In the genomic region with DNA sequence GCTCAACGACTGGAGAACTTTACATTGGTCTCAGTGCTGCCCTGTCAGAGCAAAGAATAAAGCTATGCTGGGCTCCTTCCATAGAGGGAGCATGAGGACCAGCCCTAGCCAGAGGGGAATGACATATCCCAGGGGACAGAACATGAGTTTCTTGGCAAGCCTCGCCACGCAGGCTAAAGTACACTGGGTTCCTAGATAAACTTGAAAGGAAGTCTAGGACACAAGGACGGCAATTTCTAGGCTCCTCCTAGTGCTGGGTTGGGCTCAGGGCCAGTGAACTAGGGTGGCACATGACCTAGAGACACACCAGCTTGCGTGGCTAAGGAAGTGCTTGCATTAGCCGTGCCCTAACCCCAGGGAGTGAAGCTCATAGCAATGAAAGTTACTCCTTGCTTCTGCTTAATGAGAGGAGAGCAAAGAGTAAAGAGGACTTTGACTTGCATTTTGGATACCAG, we compare ENCODE assay signal across 11 cellular contexts.
A peak's percentile ranks its signal among the peaks of the same experiment; 100 is the strongest.
DNase-seq lines count a peak whose midpoint lies in the region; ATAC-seq and TF ChIP-seq lines count a peak whose summit lies in the region.
"Had no signal": no experiment of that assay in that cellular context is flagged by ENCODE, and none has a peak within 500 bp of the region (broad histone marks: within the 10 kb centered on the region; RNA-seq: fewer than 3 reads in every experiment).

No MANE protein-coding gene starts in this region.

- CTCF ChIA-PET in RWPE1 (lab: Yijun Ruan, JAX) = interaction anchor here (0.7 to 0.9 kb wide), 2 partner anchors 42 to 143 kb away, joined by 4 to 5 read pairs; no protein-coding TSS in a partner anchor

- H3K36me3 ChIP-seq in fibroblast of lung (ENCODE audit: control insufficient read depth, insufficient read depth, low read length) (no peaks in the 10 kb centered on the region), mucosa of rectum (ENCODE audit: control insufficient read depth in 2 of 2, insufficient read depth in 2 of 2, low read length in 2 of 2) (peaks cover 0 to 2% of the 10 kb centered on the region in 2 donors)

- H3K79me2 ChIP-seq in fibroblast of lung (ENCODE audit: control insufficient read depth, insufficient read depth, low read length) = no peaks in the 10 kb centered on the region

- H3K27me3 ChIP-seq in fibroblast of lung (ENCODE audit: control insufficient read depth, insufficient read depth, low read length) (no peaks in the 10 kb centered on the region), mucosa of rectum (ENCODE audit: control insufficient read depth in 2 of 2, insufficient read depth in 2 of 2, low read length in 2 of 2) (no peaks in the 10 kb centered on the region)

- H3K9me3 ChIP-seq in fibroblast of lung (ENCODE audit: control insufficient read depth, insufficient read depth, low read depth, low read length) = no peaks in the 10 kb centered on the region
- no peaks in the 10 kb centered on the region for H3K9me3 ChIP-seq in mucosa of rectum (ENCODE audit: control insufficient read depth in 2 of 2, low read length in 2 of 2)

- DNase-seq in Ammon's horn (ENCODE audit: low spot score) (peak; percentile 20), RWPE1 (ENCODE audit: low spot score) (peak; percentile 12), fibroblast of lung (ENCODE audit: low read depth in 2 of 2) (peak in 1 of 2 donors; percentile 65), cortex of kidney (lab: John Stamatoyannopoulos, UW) (no peak)
- DNase-seq in activated CD8-positive, alpha-beta memory T cell treated with anti-CD3 and anti-CD28 coated beads for 24 hours = no peak
- DNase-seq in activated naive CD4-positive, alpha-beta T cell (lab: John Stamatoyannopoulos, UW) = no peak
- DNase-seq: activated T-cell treated with anti-CD3 and anti-CD28 coated beads, Interleukin-2, amount 50 U/mL, for 4 hours; AML-193; PC-9 had no signal

- TF ChIP-seq CTCF in RWPE1 (conservative IDR thresholded peaks at IDR 0.05; ENCODE audit: low read depth) = no peak
- peak in 1 of 2 donors; percentile 8 for TF ChIP-seq CTCF in fibroblast of lung (conservative IDR thresholded peaks at IDR 0.05 in 1 of 2, IDR thresholded peaks at IDR 0.05 in 1 of 2; ENCODE audit: low read depth in 1 of 2, low read length in 2 of 2)

- no peak overlapping the region for H3K4me2 ChIP-seq in fibroblast of lung (ENCODE audit: extremely low read depth, insufficient read depth, low read length)
- H3K4me2 ChIP-seq: PC-9 had no signal

- no peaks in the 10 kb centered on the region for H4K20me1 ChIP-seq in fibroblast of lung (ENCODE audit: control insufficient read depth, extremely low read depth, insufficient read depth, low read length)

- H3K4me3 ChIP-seq in fibroblast of lung (replicated peaks in 1 of 4; ENCODE audit: control extremely low read depth in 1 of 4, insufficient read depth in 1 of 4, low read depth in 3 of 4, low read length in 4 of 4) (no peak overlapping the region), mucosa of rectum (ENCODE audit: low read length in 2 of 2) (peak overlapping the region; percentile 19 to 29)
- H3K4me3 ChIP-seq: PC-9 had no signal

- H2AFZ ChIP-seq in fibroblast of lung (ENCODE audit: low read length) = peak overlapping the region; percentile 9
- H2AFZ ChIP-seq: PC-9 had no signal

- no peaks in the 10 kb centered on the region for H3K4me1 ChIP-seq in fibroblast of lung (ENCODE audit: control insufficient read depth, extremely low read depth, insufficient read depth, low read length)
- H3K4me1 ChIP-seq in mucosa of rectum (ENCODE audit: control insufficient read depth in 2 of 2, insufficient read depth in 2 of 2, low read length in 2 of 2) = peaks cover 17% of the 10 kb centered on the region in 2 donors

- POLR2A ChIA-PET in RWPE1 (lab: Yijun Ruan, JAX; ENCODE audit: low non-redundant PET) = no interaction called here

- peak overlapping the region; percentile 22 for H3K27ac ChIP-seq in RWPE1
- H3K27ac ChIP-seq in fibroblast of lung (ENCODE audit: insufficient read depth, low read length) = no peak overlapping the region
- peak overlapping the region; percentile 68 to 81 for H3K27ac ChIP-seq in mucosa of rectum (ENCODE audit: low read depth in 2 of 2, low read length in 2 of 2)
- H3K27ac ChIP-seq: PC-9 had no signal

- H3K9ac ChIP-seq in fibroblast of lung (ENCODE audit: insufficient read depth, low read length) = no peak overlapping the region
- H3K9ac ChIP-seq in mucosa of rectum (ENCODE audit: low read depth in 1 of 2, low read length in 2 of 2) = peak overlapping the region in 1 of 2 donors; percentile 49

- ATAC-seq in HG02610 (IDR thresholded peaks at IDR 0.05; ENCODE audit: unreplicated experiment) = no peak
- ATAC-seq: activated T-cell treated with anti-CD3 and anti-CD28 coated beads, Interleukin-2, amount 50 U/mL, for 4 hours had no signal

Comparison
In these comparisons a context has a peak if more than half of its experiments do, and no peak if none do; other contexts are left out.
1. DNase-seq: peak in Ammon's horn (single experiment) and RWPE1 (single experiment); none in activated CD8-positive, alpha-beta memory T cell treated with anti-CD3 and anti-CD28 coated beads for 24 hours (single experiment), cortex of kidney (single experiment) and activated naive CD4-positive, alpha-beta T cell (0 of 4).
2. H3K4me3 ChIP-seq: peak in mucosa of rectum (2 of 2); none in fibroblast of lung (0 of 4).